20 cellular contexts compared by ENCODE assay signal in genomic region chr5:164861610-164862009, GRCh38.
"Had no signal": no experiment of that assay in that cellular context is flagged by ENCODE, and none has a peak within 500 bp of the region (broad histone marks: within the 10 kb centered on the region; RNA-seq: fewer than 3 reads in every experiment).

No MANE protein-coding gene starts in this region.

- H3K27ac ChIP-seq: SJSA1, SK-N-MC had no signal

- FAIRE-seq: RCC 7860 had no signal

- H3K36me3 ChIP-seq: MG63, SJSA1 had no signal

- H3K9me3 ChIP-seq: MG63 had no signal

- H3K4me1 ChIP-seq: SJSA1 had no signal

- H3K27me3 ChIP-seq: MG63, SJSA1 had no signal

- H3K4me3 ChIP-seq: MG63, SJSA1, SK-N-MC had no signal

- DNase-seq: Karpas-422, KG1, MG63, NCI-H1092, NCI-H1105 treated with DMSO at 0.1 percent for 48 hours, NCI-H1417 treated with DMSO at 0.1 percent for 48 hours, NCI-H146, NCI-H1694 treated with DMSO at 0.1 percent for 48 hours, NCI-H1930, NCI-H2081, NCI-H2107, NCI-H2227 treated with DMSO at 0.1 percent for 48 hours, NCI-H526 treated with DMSO at 0.1 percent for 48 hours, NCI-H748 treated with DMSO at 0.1 percent for 48 hours, Right ventricle myocardium superior, RPMI8226, SIG-M5 had no signal
